30 cellular contexts compared by ENCODE assay signal in the genomic region with DNA sequence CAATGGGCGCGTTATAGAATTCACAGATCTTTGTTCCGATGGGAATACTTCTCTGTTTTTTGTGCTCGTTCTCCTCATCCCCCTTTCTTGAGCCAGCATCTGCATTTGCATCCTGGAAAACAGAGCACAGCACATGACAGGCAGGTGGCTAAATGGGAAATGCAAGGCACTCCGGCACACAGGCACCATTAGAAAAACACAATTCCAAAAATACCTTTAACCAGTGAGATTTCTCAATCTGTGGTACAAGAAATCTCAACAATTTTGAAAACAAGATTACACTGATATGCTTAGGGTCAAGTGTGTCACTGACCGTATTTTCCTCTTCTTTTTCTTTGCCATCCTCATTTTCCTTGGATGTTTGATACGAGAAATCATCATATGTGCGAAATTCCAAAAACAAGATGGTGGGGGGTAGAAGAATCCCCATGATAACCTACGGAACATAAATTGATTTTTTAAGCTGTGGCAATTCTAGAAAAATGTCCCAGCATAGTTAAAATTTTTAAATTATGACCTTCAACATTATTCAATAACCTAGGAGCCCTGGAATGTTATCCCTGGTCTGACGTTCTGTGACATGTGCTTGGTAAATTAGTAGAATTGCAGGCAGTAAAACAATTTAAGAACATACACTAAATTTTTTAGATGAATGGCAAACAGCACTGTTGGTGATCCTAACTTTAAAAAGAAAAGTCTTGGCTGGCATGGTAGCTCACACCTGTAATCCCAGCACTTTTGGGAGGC.
"Had no signal": no experiment of that assay in that cellular context is flagged by ENCODE, and none has a peak within 500 bp of the region (broad histone marks: within the 10 kb centered on the region; RNA-seq: fewer than 3 reads in every experiment).

No MANE protein-coding gene starts in this region.

- H3K27me3 Mint-ChIP-seq: progenitor cell of endocrine pancreas; stimulated activated memory B cell treated with anti-CD40 and anti-IgM and Interleukin-4, amounts not matched to agents 10 μg/mL and 1 μg/mL and 100 μg/mL, for 72 hours; type B pancreatic cell had no signal

- H3K9me3 Mint-ChIP-seq: naive thymus-derived CD4-positive, alpha-beta T cell; natural killer cell; nephron; stimulated activated memory B cell treated with anti-CD40 and anti-IgM and Interleukin-4, amounts not matched to agents 10 μg/mL and 1 μg/mL and 100 μg/mL, for 72 hours; stimulated activated naive CD8-positive, alpha-beta T cell treated with anti-CD3 and anti-CD28 coated beads, Interleukin-15, amount 100 ng/mL, for 72 hours; type B pancreatic cell had no signal

- H3K4me2 ChIP-seq: neural progenitor cell, smooth muscle cell had no signal

- H3K4me1 Mint-ChIP-seq: natural killer cell; neural progenitor cell; stimulated activated naive CD8-positive, alpha-beta T cell treated with anti-CD3 and anti-CD28 coated beads, Interleukin-15, amount 100 ng/mL, for 72 hours had no signal

- ATAC-seq: naive thymus-derived CD4-positive, alpha-beta T cell; natural killer cell; psoas muscle; right cardiac atrium; right lobe of liver; stimulated activated memory B cell treated with anti-CD40 and anti-IgM and Interleukin-4, amounts not matched to agents 10 μg/mL and 1 μg/mL and 100 μg/mL, for 72 hours; stimulated activated naive CD8-positive, alpha-beta T cell treated with anti-CD3 and anti-CD28 coated beads, Interleukin-15, amount 100 ng/mL, for 72 hours; stimulated activated naive CD8-positive, alpha-beta T cell treated with anti-CD3 and anti-CD28 coated beads, Interleukin-15, Interleukin-2, amounts not matched to agents 100 U/mL and 50 U/mL, for 24 hours had no signal

- H3K36me3 ChIP-seq: neural progenitor cell, pancreas, right lobe of liver, sigmoid colon, spleen, suprapubic skin, tibial artery, upper lobe of right lung, uterus had no signal

- H3K27ac ChIP-seq: neural progenitor cell, pancreas, psoas muscle, right lobe of liver, sigmoid colon, skin epidermis, spleen, suprapubic skin, testis, tibial artery, upper lobe of right lung, uterus had no signal

- H3K9ac ChIP-seq: neural progenitor cell had no signal

- H3K9me3 ChIP-seq: pancreas, psoas muscle, right lobe of liver, sigmoid colon, spleen, suprapubic skin, testis, tibial artery, upper lobe of right lung, uterus had no signal

- H3K4me3 Mint-ChIP-seq: naive thymus-derived CD4-positive, alpha-beta T cell; natural killer cell; nephron; neural progenitor cell; stimulated activated memory B cell treated with anti-CD40 and anti-IgM and Interleukin-4, amounts not matched to agents 10 μg/mL and 1 μg/mL and 100 μg/mL, for 72 hours; stimulated activated naive CD8-positive, alpha-beta T cell treated with anti-CD3 and anti-CD28 coated beads, Interleukin-15, amount 100 ng/mL, for 72 hours; type B pancreatic cell had no signal

- H3K27me3 ChIP-seq: neural progenitor cell, pancreas, right lobe of liver, sigmoid colon, spleen, suprapubic skin, testis, tibial artery, upper lobe of right lung, uterus had no signal

- H3K27ac Mint-ChIP-seq: naive thymus-derived CD4-positive, alpha-beta T cell; natural killer cell; neural progenitor cell; progenitor cell of endocrine pancreas; stimulated activated memory B cell treated with anti-CD40 and anti-IgM and Interleukin-4, amounts not matched to agents 10 μg/mL and 1 μg/mL and 100 μg/mL, for 72 hours; stimulated activated naive CD8-positive, alpha-beta T cell treated with anti-CD3 and anti-CD28 coated beads, Interleukin-15, amount 100 ng/mL, for 72 hours; type B pancreatic cell had no signal

- H2AFZ ChIP-seq: neural progenitor cell had no signal

- H3K4me3 ChIP-seq: neural progenitor cell, pancreas, psoas muscle, right lobe of liver, sigmoid colon, skin epidermis, smooth muscle cell, spleen, suprapubic skin, testis, tibial artery, upper lobe of right lung, uterus had no signal

- H3K4me1 ChIP-seq: neural progenitor cell, pancreas, psoas muscle, right lobe of liver, upper lobe of right lung had no signal

- DNase-seq: naive thymus-derived CD4-positive, alpha-beta T cell; natural killer cell; occipital lobe; pancreas; psoas muscle; right cardiac atrium; right lobe of liver; sigmoid colon; spleen; stimulated activated CD4-positive, alpha-beta T cell treated with anti-CD3 and anti-CD28 coated beads, Interleukin-12 subunit alpha, Interleukin-12 subunit beta, amount 100 ng/mL, for 4 hours; stimulated activated CD4-positive, alpha-beta T cell treated with anti-CD3 and anti-CD28 coated beads, Interleukin-1b, Interleukin-23, amount 100 ng/mL, for 48 hours; stimulated activated CD4-positive, alpha-beta T cell treated with anti-CD3 and anti-CD28 coated beads, Interleukin-4, amount 100 ng/mL, for 1 hour; stimulated activated CD4-positive, alpha-beta T cell treated with anti-CD3 and anti-CD28 coated beads, Interleukin-4, amount 100 ng/mL, for 4 hours; stimulated activated CD8-positive, alpha-beta memory T cell treated with anti-CD3 and anti-CD28 coated beads, Interleukin-4, amount 100 ng/mL, for 48 hours; stimulated activated naive CD4-positive, alpha-beta T cell; stimulated activated naive CD8-positive, alpha-beta T cell treated with anti-CD3 and anti-CD28 coated beads, Interleukin-15, amount 100 ng/mL, for 72 hours; stimulated activated naive CD8-positive, alpha-beta T cell treated with anti-CD3 and anti-CD28 coated beads, Interleukin-15, Interleukin-2, amounts not matched to agents 100 U/mL and 50 U/mL, for 24 hours; substantia nigra; testis; tibial artery; upper lobe of right lung; uterus had no signal

- H3K36me3 Mint-ChIP-seq: naive thymus-derived CD4-positive, alpha-beta T cell; natural killer cell; neural progenitor cell; stimulated activated memory B cell treated with anti-CD40 and anti-IgM and Interleukin-4, amounts not matched to agents 10 μg/mL and 1 μg/mL and 100 μg/mL, for 72 hours; type B pancreatic cell had no signal
